28 cellular contexts compared by ENCODE assay signal in the genomic region with DNA sequence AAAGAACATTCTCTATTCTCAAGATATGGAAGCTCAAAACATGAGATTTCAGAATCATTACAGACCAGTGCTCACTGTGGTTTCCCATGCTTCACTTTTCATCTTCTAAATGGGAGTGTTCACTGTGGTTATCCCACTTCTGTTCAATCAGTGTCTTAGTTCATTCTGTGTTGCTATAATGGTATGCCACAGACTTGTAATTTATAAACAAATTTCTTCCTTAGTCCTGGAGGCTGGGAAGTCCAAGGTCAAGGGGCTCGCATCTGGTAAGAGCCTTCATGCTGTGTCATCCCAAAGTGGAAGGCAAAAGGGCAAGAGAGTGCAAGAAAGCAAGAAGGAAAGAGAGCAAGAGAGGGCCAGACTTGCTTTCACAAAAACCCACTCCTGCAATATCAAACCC.
A peak's percentile ranks its signal among the peaks of the same experiment; 100 is the strongest.
DNase-seq lines count a peak whose midpoint lies in the region; ATAC-seq, FAIRE-seq and TF ChIP-seq lines count a peak whose summit lies in the region.
"Had no signal": no experiment of that assay in that cellular context is flagged by ENCODE, and none has a peak within 500 bp of the region (broad histone marks: within the 10 kb centered on the region; RNA-seq: fewer than 3 reads in every experiment).

No MANE protein-coding gene starts in this region.

- FAIRE-seq in HTR-8/SVneo (lab: Jason Lieb, UNC) = no peak
- FAIRE-seq: colon, GM19239, RCC 7860 had no signal

- H3K36me3 ChIP-seq in breast epithelium (no peaks in the 10 kb centered on the region), spleen (no peaks in the 10 kb centered on the region)
- H3K36me3 ChIP-seq in CD8-positive, alpha-beta memory T cell (ENCODE audit: insufficient read depth, low read length) = no peaks in the 10 kb centered on the region
- H3K36me3 ChIP-seq: BLaER1, heart left ventricle, left ventricle myocardium inferior had no signal

- peaks cover 21% of the 10 kb centered on the region for H3K4me1 Mint-ChIP-seq in MCF 10A (ENCODE audit: insufficient read depth, unreplicated experiment)
- H3K4me1 Mint-ChIP-seq in CD8-positive, alpha-beta memory T cell = peaks cover 0 to 4% (median 4%) of the 10 kb centered on the region in 3 donors
- H3K4me1 Mint-ChIP-seq: activated CD4-positive, alpha-beta T cell treated with anti-CD3 and anti-CD28 coated beads, Interleukin-2, amount 10 ng/mL, durations not matched to agents 24 days and 14 days; activated T-helper 17 cell treated with anti-CD3 and anti-CD28 coated beads, Interleukin-2, amount 50 U/mL, for 72 hours; stimulated activated memory B cell treated with anti-CD40 and anti-IgM and Interleukin-4, amounts not matched to agents 10 μg/mL and 1 μg/mL and 100 μg/mL, for 72 hours had no signal

- no peak overlapping the region for H3K27ac Mint-ChIP-seq in MCF 10A (ENCODE audit: low read depth, unreplicated experiment)
- peak overlapping the region in 1 of 8 donors; percentile 33 for H3K27ac Mint-ChIP-seq in CD8-positive, alpha-beta memory T cell
- H3K27ac Mint-ChIP-seq: activated CD4-positive, alpha-beta T cell treated with anti-CD3 and anti-CD28 coated beads, Interleukin-2, amount 10 ng/mL, durations not matched to agents 24 days and 14 days; activated naive CD8-positive, alpha-beta T cell; activated T-helper 17 cell treated with anti-CD3 and anti-CD28 coated beads, Interleukin-2, amount 50 U/mL, for 72 hours; nephron progenitor cell; stimulated activated memory B cell treated with anti-CD40 and anti-IgM and Interleukin-4, amounts not matched to agents 10 μg/mL and 1 μg/mL and 100 μg/mL, for 72 hours; T-helper 17 cell had no signal

- CTCF ChIA-PET in MCF 10A (lab: Yijun Ruan, JAX) = no interaction called here
- CTCF ChIA-PET in CD8-positive, alpha-beta memory T cell (lab: Charles Lee) = interaction anchor here (0.9 kb wide), 1 partner anchor 26 kb away, joined by 4 read pairs; no protein-coding TSS in a partner anchor

- WGBS in spleen, 5 donors = 77 to 80% (median 79%) methylated on average over 1 of the region's 1 CpG

- H3K36me3 Mint-ChIP-seq in MCF 10A (ENCODE audit: insufficient read depth, unreplicated experiment) = no peaks in the 10 kb centered on the region
- peaks cover 1 to 6% (median 4%) of the 10 kb centered on the region in 3 donors for H3K36me3 Mint-ChIP-seq in CD8-positive, alpha-beta memory T cell
- H3K36me3 Mint-ChIP-seq: stimulated activated memory B cell treated with anti-CD40 and anti-IgM and Interleukin-4, amounts not matched to agents 10 μg/mL and 1 μg/mL and 100 μg/mL, for 72 hours had no signal

- TF ChIP-seq CTCF in MCF 10A (IDR thresholded peaks at IDR 0.05; ENCODE audit: unreplicated experiment) (no peak), breast epithelium (IDR thresholded peaks at IDR 0.05) (no peak), spleen (IDR thresholded peaks at IDR 0.05 in 8 of 11, conservative IDR thresholded peaks at IDR 0.05 in 3 of 11) (no peak)

- POLR2A ChIA-PET in MCF 10A (lab: Yijun Ruan, JAX) = no interaction called here
- POLR2A ChIA-PET in CD8-positive, alpha-beta memory T cell (lab: Charles Lee) = no interaction called here

- H3K4me1 ChIP-seq in breast epithelium = no peaks in the 10 kb centered on the region
- no peaks in the 10 kb centered on the region for H3K4me1 ChIP-seq in spleen
- no peaks in the 10 kb centered on the region for H3K4me1 ChIP-seq in CD8-positive, alpha-beta memory T cell (ENCODE audit: insufficient read depth, low read length)
- H3K4me1 ChIP-seq: testis had no signal

- H3K4me3 Mint-ChIP-seq in MCF 10A (ENCODE audit: unreplicated experiment) = no peak overlapping the region
- no peak overlapping the region for H3K4me3 Mint-ChIP-seq in CD8-positive, alpha-beta memory T cell
- H3K4me3 Mint-ChIP-seq: activated CD4-positive, alpha-beta T cell treated with anti-CD3 and anti-CD28 coated beads, Interleukin-2, amount 10 ng/mL, durations not matched to agents 24 days and 14 days; activated naive CD8-positive, alpha-beta T cell; activated T-helper 17 cell treated with anti-CD3 and anti-CD28 coated beads, Interleukin-2, amount 50 U/mL, for 72 hours; effector memory CD8-positive, alpha-beta T cell; nephron progenitor cell; stimulated activated memory B cell treated with anti-CD40 and anti-IgM and Interleukin-4, amounts not matched to agents 10 μg/mL and 1 μg/mL and 100 μg/mL, for 72 hours; T-helper 17 cell had no signal

- TF ChIP-seq POLR2A in breast epithelium (IDR thresholded peaks at IDR 0.05) (no peak), spleen (IDR thresholded peaks at IDR 0.05) (no peak)

- no peaks in the 10 kb centered on the region for H3K27me3 Mint-ChIP-seq in MCF 10A (ENCODE audit: insufficient read depth, unreplicated experiment)
- H3K27me3 Mint-ChIP-seq in CD8-positive, alpha-beta memory T cell = peaks cover 0 to 2% of the 10 kb centered on the region in 2 donors
- H3K27me3 Mint-ChIP-seq: activated naive CD8-positive, alpha-beta T cell; activated T-helper 17 cell treated with anti-CD3 and anti-CD28 coated beads, Interleukin-2, amount 50 U/mL, for 72 hours; stimulated activated memory B cell treated with anti-CD40 and anti-IgM and Interleukin-4, amounts not matched to agents 10 μg/mL and 1 μg/mL and 100 μg/mL, for 72 hours had no signal

- H3K9me3 ChIP-seq in breast epithelium (no peaks in the 10 kb centered on the region), spleen (no peaks in the 10 kb centered on the region)
- no peaks in the 10 kb centered on the region for H3K9me3 ChIP-seq in CD8-positive, alpha-beta memory T cell (ENCODE audit: low read length)
- H3K9me3 ChIP-seq: BLaER1, body of pancreas, left ventricle myocardium inferior, mucosa of descending colon, testis had no signal

- H3K4me3 ChIP-seq in breast epithelium = no peak overlapping the region
- H3K4me3 ChIP-seq in spleen = no peak overlapping the region
- no peak overlapping the region for H3K4me3 ChIP-seq in CD8-positive, alpha-beta memory T cell (ENCODE audit: low read length)
- H3K4me3 ChIP-seq: BLaER1, body of pancreas, heart left ventricle, left ventricle myocardium inferior, mucosa of descending colon, testis had no signal

- BruUV-seq in MCF 10A (replicated peaks; lab: Mats Ljungman, UMichigan) = TSS peak; percentile 2

- DNase-seq in MCF 10A (ENCODE audit: unreplicated experiment) (no peak), breast epithelium (ENCODE audit: low spot score in 2 of 2) (no peak), astrocyte of the hippocampus (ENCODE audit: low read depth, low spot score) (peak; percentile 2), hepatic stellate cell (ENCODE audit: low spot score) (peak; percentile 13), spleen (no peak), HTR-8/SVneo (ENCODE audit: insufficient read length, low spot score) (no peak)
- DNase-seq in CD8-positive, alpha-beta memory T cell = no peak
- DNase-seq: 8988T; activated CD4-positive, alpha-beta T cell treated with anti-CD3 and anti-CD28 coated beads, Interleukin-2, amount 10 ng/mL, durations not matched to agents 24 days and 14 days; body of pancreas; effector memory CD8-positive, alpha-beta T cell; heart left ventricle; left ventricle myocardium inferior; mucosa of descending colon; NCI-H146; NCI-H524; nephron progenitor cell; stimulated activated CD4-positive, alpha-beta T cell treated with anti-CD3 and anti-CD28 coated beads, Interleukin-2, amount 100 ng/mL, for 24 hours; T-helper 17 cell; testis had no signal

- H3K27me3 ChIP-seq in breast epithelium (no peaks in the 10 kb centered on the region), spleen (replicated peaks in 1 of 7) (no peaks in the 10 kb centered on the region)
- H3K27me3 ChIP-seq in CD8-positive, alpha-beta memory T cell (ENCODE audit: insufficient read depth, low read length, poor library complexity, severe bottlenecking) = no peaks in the 10 kb centered on the region
- H3K27me3 ChIP-seq: BLaER1, body of pancreas, heart left ventricle, testis had no signal

- H3K27ac ChIP-seq in breast epithelium (no peak overlapping the region), spleen (no peak overlapping the region)
- H3K27ac ChIP-seq in CD8-positive, alpha-beta memory T cell (ENCODE audit: low read depth, low read length) = no peak overlapping the region
- H3K27ac ChIP-seq: BLaER1, body of pancreas, left ventricle myocardium inferior, testis had no signal

- no peaks in the 10 kb centered on the region for H3K9me3 Mint-ChIP-seq in MCF 10A (ENCODE audit: unreplicated experiment)
- no peaks in the 10 kb centered on the region for H3K9me3 Mint-ChIP-seq in CD8-positive, alpha-beta memory T cell
- H3K9me3 Mint-ChIP-seq: activated CD4-positive, alpha-beta T cell treated with anti-CD3 and anti-CD28 coated beads, Interleukin-2, amount 10 ng/mL, durations not matched to agents 24 days and 14 days; activated T-helper 17 cell treated with anti-CD3 and anti-CD28 coated beads, Interleukin-2, amount 50 U/mL, for 72 hours; effector memory CD8-positive, alpha-beta T cell; stimulated activated memory B cell treated with anti-CD40 and anti-IgM and Interleukin-4, amounts not matched to agents 10 μg/mL and 1 μg/mL and 100 μg/mL, for 72 hours had no signal

- no peak for ATAC-seq in HG02970 (IDR thresholded peaks at IDR 0.05; ENCODE audit: low FRiP score, unreplicated experiment)
- ATAC-seq: activated T-helper 17 cell treated with anti-CD3 and anti-CD28 coated beads, Interleukin-2, amount 50 U/mL, for 72 hours; body of pancreas; effector memory CD8-positive, alpha-beta T cell; heart left ventricle; mucosa of descending colon; stimulated activated memory B cell treated with anti-CD40 and anti-IgM and Interleukin-4, amounts not matched to agents 10 μg/mL and 1 μg/mL and 100 μg/mL, for 72 hours; T-helper 17 cell had no signal

- intact Hi-C loops in MCF 10A (cut with micrococcal nuclease) (no loop called here), breast epithelium (cut with DNase I; ENCODE audit: low total_unique reads) (no loop called here), spleen (cut with DNase I; ENCODE audit: low total_unique reads) (no loop called here)

Comparison
In these comparisons a context has a peak if more than half of its experiments do, and no peak if none do; other contexts are left out.
1. DNase-seq: peak in astrocyte of the hippocampus (single experiment) and hepatic stellate cell (single experiment); none in MCF 10A (single experiment), breast epithelium (0 of 2), spleen (single experiment), HTR-8/SVneo (single experiment) and CD8-positive, alpha-beta memory T cell (0 of 5).